ENCODE assay signal across 8 cellular contexts in the genomic region with DNA sequence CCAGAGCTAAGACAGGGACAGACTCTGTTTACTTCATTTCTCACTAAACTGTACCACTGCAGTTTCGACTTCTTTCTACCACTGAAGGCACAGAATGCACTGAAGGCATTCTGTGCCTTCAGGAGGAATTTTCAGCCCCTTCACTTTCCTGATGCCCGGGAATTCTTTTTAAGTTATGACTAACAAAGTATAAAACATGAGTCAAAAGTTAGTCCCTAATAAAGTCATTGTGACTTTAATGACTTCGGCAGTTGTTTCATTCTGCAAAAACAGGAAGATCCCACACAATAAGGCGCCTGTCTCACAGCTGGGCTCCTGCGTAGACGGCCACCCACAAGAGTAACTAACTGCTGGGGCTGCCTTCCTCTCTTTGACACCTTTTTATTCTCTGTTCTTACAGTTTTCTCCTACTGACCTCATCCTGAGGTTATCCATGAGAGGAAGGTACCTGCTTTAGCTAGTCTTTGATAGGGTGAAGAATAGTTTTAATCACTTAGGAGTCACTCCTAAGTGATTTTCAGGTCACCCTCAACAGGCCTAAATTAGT.
DNase-seq lines count a peak whose midpoint lies in the region; ATAC-seq and TF ChIP-seq lines count a peak whose summit lies in the region.

No MANE protein-coding gene starts in this region.

- in situ Hi-C loops in GM18951 (cut with MboI; ENCODE audit: low sequenced_read_pairs, unreplicated experiment), result no loop called here

- ATAC-seq in HG02938 (IDR thresholded peaks at IDR 0.05; ENCODE audit: unreplicated experiment), result peak; percentile 48
- ATAC-seq in central memory CD8-positive, alpha-beta T cell (replicated peaks; ENCODE audit: extremely low read depth, poor library complexity, severe bottlenecking), result peak; percentile 84
- ATAC-seq in naive thymus-derived CD8-positive, alpha-beta T cell, result peak; percentile 76 to 85

- H3K36me3 Mint-ChIP-seq in central memory CD8-positive, alpha-beta T cell (ENCODE audit: insufficient read depth), result peaks cover 31% of the 10 kb centered on the region
- H3K36me3 Mint-ChIP-seq in naive thymus-derived CD8-positive, alpha-beta T cell, result peaks cover 5 to 14% (median 10%) of the 10 kb centered on the region in 3 donors

- peak overlapping the region; percentile 71 for H3K4me3 Mint-ChIP-seq in central memory CD8-positive, alpha-beta T cell
- peak overlapping the region; percentile 55 to 83 (median 72) for H3K4me3 Mint-ChIP-seq in naive thymus-derived CD8-positive, alpha-beta T cell

- peak overlapping the region; percentile 84 for H3K27ac Mint-ChIP-seq in central memory CD8-positive, alpha-beta T cell (ENCODE audit: low read depth)
- H3K27ac Mint-ChIP-seq in naive thymus-derived CD8-positive, alpha-beta T cell, result peak overlapping the region; percentile 63 to 97 (median 94)

- POLR2A ChIA-PET in naive thymus-derived CD8-positive, alpha-beta T cell (lab: Charles Lee), result interaction anchor here (0.6 to 4.5 kb wide), 7 partner anchors 7 to 808 kb away, joined by 3 to 22 read pairs (median 3); no protein-coding TSS in a partner anchor

- H3K27me3 Mint-ChIP-seq in central memory CD8-positive, alpha-beta T cell, result no peaks in the 10 kb centered on the region
- no peaks in the 10 kb centered on the region for H3K27me3 Mint-ChIP-seq in naive thymus-derived CD8-positive, alpha-beta T cell

- no peaks in the 10 kb centered on the region for H3K9me3 Mint-ChIP-seq in central memory CD8-positive, alpha-beta T cell
- no peaks in the 10 kb centered on the region for H3K9me3 Mint-ChIP-seq in naive thymus-derived CD8-positive, alpha-beta T cell

- DNase-seq in RKO (ENCODE audit: low spot score) (peak; percentile 62), NCI-H146 (lab: John Stamatoyannopoulos, UW) (no peak), NCI-H1105 (lab: John Stamatoyannopoulos, UW) (no peak), mucosa of gallbladder (ENCODE audit: low spot score) (no peak)
- DNase-seq in central memory CD8-positive, alpha-beta T cell (ENCODE audit: low spot score in 2 of 2), result peak in 1 of 2 donors; percentile 67
- DNase-seq in naive thymus-derived CD8-positive, alpha-beta T cell, result peak in 8 of 10 donors; percentile 25 to 79 (median 70)

- H3K4me1 Mint-ChIP-seq in central memory CD8-positive, alpha-beta T cell, result peaks cover 78% of the 10 kb centered on the region
- peaks cover 48 to 96% (median 89%) of the 10 kb centered on the region in 4 donors for H3K4me1 Mint-ChIP-seq in naive thymus-derived CD8-positive, alpha-beta T cell

- TF ChIP-seq POLR2A in GM18951 (IDR thresholded peaks at IDR 0.05; ENCODE audit: extremely low read depth, insufficient read depth, insufficient read length), result peak; percentile 23

Comparison
In these comparisons a context has a peak if more than half of its experiments do, and no peak if none do; other contexts are left out.
1. DNase-seq: peak in RKO (single experiment) and naive thymus-derived CD8-positive, alpha-beta T cell (8 of 10); none in NCI-H146 (single experiment), NCI-H1105 (single experiment) and mucosa of gallbladder (single experiment).
2. Peak in every context shown above with its lines, with median percentiles within 50 percentile points of each other: ATAC-seq.